Comparison of ENCODE assay signal across 9 cellular contexts in genomic region chr12:76820888-76821482, GRCh38. TPM values are rescaled to one million over a fixed set of nuclear protein-coding genes. Genes with fewer than 3 reads are reported as not detected.
A peak's percentile ranks its signal among the peaks of the same experiment; 100 is the strongest.
DNase-seq lines count a peak whose midpoint lies in the region; ATAC-seq and TF ChIP-seq lines count a peak whose summit lies in the region.
"Had no signal": no experiment of that assay in that cellular context is flagged by ENCODE, and none has a peak within 500 bp of the region (broad histone marks: within the 10 kb centered on the region; RNA-seq: fewer than 3 reads in every experiment).

No MANE protein-coding gene starts in this region.

- H3K36me3 Mint-ChIP-seq in neural crest cell (ENCODE audit: low read depth) = no peaks in the 10 kb centered on the region

- peak; percentile 11 for DNase-seq in NCI-H2196 (lab: John Stamatoyannopoulos, UW; ENCODE audit: unreplicated experiment)
- no peak for DNase-seq in NCI-H2196 treated with DMSO at 0.1 percent for 48 hours (lab: John Stamatoyannopoulos, UW; ENCODE audit: unreplicated experiment)
- DNase-seq in NCI-H226 = peak; percentile 28
- DNase-seq in dermis microvascular lymphatic vessel endothelial cell (ENCODE audit: low read depth in 2 of 2) = peak; percentile 10 to 38
- peak; percentile 7 for DNase-seq in neural crest cell (ENCODE audit: low read depth, low spot score)
- no peak for DNase-seq in activated CD8-positive, alpha-beta memory T cell treated with anti-CD3 and anti-CD28 coated beads for 24 hours
- DNase-seq in germinal center (ENCODE audit: low spot score) = no peak
- no peak for DNase-seq in sciatic nerve (ENCODE audit: low spot score)

- no peaks in the 10 kb centered on the region for H3K4me1 Mint-ChIP-seq in neural crest cell
- H3K4me1 Mint-ChIP-seq: activated naive CD4-positive, alpha-beta T cell treated with anti-CD3 and anti-CD28 coated beads, Interleukin-2, amount 50 U/mL, for 24 hours had no signal

- no peak overlapping the region for H3K4me3 Mint-ChIP-seq in neural crest cell
- H3K4me3 Mint-ChIP-seq: activated naive CD4-positive, alpha-beta T cell treated with anti-CD3 and anti-CD28 coated beads, Interleukin-2, amount 50 U/mL, for 24 hours had no signal

- TF ChIP-seq CTCF in neural crest cell (conservative IDR thresholded peaks at IDR 0.05) = peak; percentile 69

- H3K27me3 Mint-ChIP-seq in neural crest cell (ENCODE audit: low read depth) = no peaks in the 10 kb centered on the region
- H3K27me3 Mint-ChIP-seq: activated naive CD4-positive, alpha-beta T cell treated with anti-CD3 and anti-CD28 coated beads, Interleukin-2, amount 50 U/mL, for 24 hours had no signal

- no peak for ATAC-seq in sciatic nerve

- no peaks in the 10 kb centered on the region for H3K9me3 Mint-ChIP-seq in neural crest cell
- H3K9me3 Mint-ChIP-seq: activated naive CD4-positive, alpha-beta T cell treated with anti-CD3 and anti-CD28 coated beads, Interleukin-2, amount 50 U/mL, for 24 hours had no signal

- intact Hi-C loops in sciatic nerve (cut with DNase I) = no loop called here

- no peak overlapping the region for H3K27ac Mint-ChIP-seq in neural crest cell (ENCODE audit: unreplicated experiment)
- H3K27ac Mint-ChIP-seq: activated naive CD4-positive, alpha-beta T cell treated with anti-CD3 and anti-CD28 coated beads, Interleukin-2, amount 50 U/mL, for 24 hours had no signal

RNA-seq across cellular contexts. Expression of gene ZDHHC17, which starts 57.1 kb away (rescaled TPM):
- total RNA-seq in dermis microvascular lymphatic vessel endothelial cell = 83.6 and 124 TPM in 2 replicates
- total RNA-seq in neural crest cell = 52.9 and 58.8 TPM in 2 replicates
- 67.3 TPM for total RNA-seq in sciatic nerve

RNA-seq across cellular contexts. Expression of gene CSRP2, which starts 57.8 kb away (rescaled TPM):
- total RNA-seq in dermis microvascular lymphatic vessel endothelial cell = 12.2 and 12.8 TPM in 2 replicates
- 76.4 and 80.8 TPM in 2 replicates for total RNA-seq in neural crest cell
- total RNA-seq in sciatic nerve = 28.8 TPM

Comparison
In these comparisons a context has a peak if more than half of its experiments do, and no peak if none do; other contexts are left out.
1. DNase-seq: peak in NCI-H2196 (single experiment), NCI-H226 (single experiment), dermis microvascular lymphatic vessel endothelial cell (2 of 2) and neural crest cell (single experiment); none in NCI-H2196 treated with DMSO at 0.1 percent for 48 hours (single experiment), activated CD8-positive, alpha-beta memory T cell treated with anti-CD3 and anti-CD28 coated beads for 24 hours (single experiment), germinal center (single experiment) and sciatic nerve (single experiment).